In genomic region chr15:88477885-88478284, GRCh38 we compare ENCODE assay signal across 31 cellular contexts.
"Had no signal": no experiment of that assay in that cellular context is flagged by ENCODE, and none has a peak within 500 bp of the region (broad histone marks: within the 10 kb centered on the region; RNA-seq: fewer than 3 reads in every experiment).

No MANE protein-coding gene starts in this region.

- ATAC-seq: activated CD4-positive, alpha-beta T cell treated with anti-CD3 and anti-CD28 coated beads for 36 hours; activated CD4-positive, CD25-positive, alpha-beta regulatory T cell treated with anti-CD3 and anti-CD28 coated beads, Interleukin-2, amount 50 U/mL, for 24 hours; activated CD8-positive, alpha-beta memory T cell treated with anti-CD3 and anti-CD28 coated beads, Interleukin-2, amount 10 ng/mL, durations not matched to agents 7 days and 5 days; activated CD8-positive, alpha-beta T cell treated with anti-CD3 and anti-CD28 coated beads, Interleukin-2, amount 10 ng/mL, durations not matched to agents 7 days and 5 days; activated naive CD8-positive, alpha-beta T cell treated with anti-CD3 and anti-CD28 coated beads, Interleukin-2, amount 50 U/mL, for 24 hours; WTC11 had no signal

- DNase-seq: activated CD4-positive, alpha-beta memory T cell treated with anti-CD3 and anti-CD28 coated beads, Interleukin-2, amount 10 ng/mL, durations not matched to agents 7 days and 5 days; activated CD4-positive, alpha-beta T cell treated with anti-CD3 and anti-CD28 coated beads for 1 hour; activated CD4-positive, alpha-beta T cell treated with anti-CD3 and anti-CD28 coated beads for 36 hours; activated CD4-positive, alpha-beta T cell treated with anti-CD3 and anti-CD28 coated beads for 48 hours; activated CD4-positive, alpha-beta T cell treated with anti-CD3 and anti-CD28 coated beads, Interleukin-2, amount 10 ng/mL, durations not matched to agents 7 days and 5 days; activated CD4-positive, alpha-beta T cell treated with anti-CD3 and anti-CD28 coated beads, Interleukin-2, amount 50 U/mL, for 48 hours; activated CD4-positive, CD25-positive, alpha-beta regulatory T cell; activated CD8-positive, alpha-beta memory T cell treated with anti-CD3 and anti-CD28 coated beads for 24 hours; activated CD8-positive, alpha-beta memory T cell treated with anti-CD3 and anti-CD28 coated beads, Interleukin-2, amount 10 ng/mL, durations not matched to agents 7 days and 5 days; activated CD8-positive, alpha-beta memory T cell treated with anti-CD3 and anti-CD28 coated beads, Interleukin-2, amount 50 U/mL, for 48 hours; activated CD8-positive, alpha-beta T cell treated with anti-CD3 and anti-CD28 coated beads, Interleukin-2, amount 10 ng/mL, durations not matched to agents 7 days and 5 days; activated effector memory CD4-positive, alpha-beta T cell treated with Interleukin-2 at 50 U/mL for 16 hours; activated gamma-delta T cell; activated naive CD4-positive, alpha-beta T cell treated with anti-CD3 and anti-CD28 coated beads, Interleukin-2, amount 10 ng/mL, durations not matched to agents 7 days and 5 days; activated naive CD4-positive, alpha-beta T cell treated with Interleukin-2 at 50 U/mL for 16 hours; activated naive CD8-positive, alpha-beta T cell treated with anti-CD3 and anti-CD28 coated beads, Interleukin-2, amount 10 ng/mL, durations not matched to agents 7 days and 5 days; activated naive CD8-positive, alpha-beta T cell treated with anti-CD3 and anti-CD28 coated beads, Interleukin-2, amount 50 U/mL, for 24 hours; activated T-cell treated with anti-CD3 and anti-CD28 coated beads, Interleukin-2, amount 50 U/mL, for 24 hours; activated T-cell treated with anti-CD3 and anti-CD28 coated beads, Interleukin-2, amount 50 U/mL, for 48 hours; amygdala; anterior cingulate cortex; caudate nucleus; cerebellar nuclear complex; T-helper 1 cell; T-helper 2 cell; T-helper 9 cell had no signal

- H3K27ac ChIP-seq: ascending aorta, cardiac muscle cell, VCaP had no signal

- H3K9me3 ChIP-seq: ascending aorta had no signal

- H3K4me1 ChIP-seq: ascending aorta had no signal

- H3K4me3 ChIP-seq: ascending aorta, cardiac muscle cell had no signal

- H3K27me3 ChIP-seq: ascending aorta, cardiac muscle cell had no signal
